Comparison of ENCODE assay signal across 30 cellular contexts in the genomic region with DNA sequence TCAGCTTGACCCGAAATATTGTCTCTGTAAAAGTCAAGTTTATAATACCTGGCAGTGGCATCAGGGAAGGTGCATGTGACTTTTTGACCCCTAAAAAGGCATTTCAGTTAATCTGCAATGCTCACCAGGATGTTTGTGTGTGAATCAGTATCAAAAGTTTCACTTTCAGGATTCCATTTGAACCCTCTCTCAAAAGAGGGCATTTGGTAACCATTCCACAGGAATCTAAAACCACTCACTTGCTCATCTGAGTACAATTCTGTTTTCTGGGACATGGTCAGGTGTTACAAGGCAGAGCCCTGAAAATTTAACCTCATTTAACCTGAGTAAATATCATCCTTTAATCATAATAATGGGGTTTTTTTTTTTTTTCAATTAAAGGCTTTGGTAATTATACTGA.
"Had no signal": no experiment of that assay in that cellular context is flagged by ENCODE, and none has a peak within 500 bp of the region (broad histone marks: within the 10 kb centered on the region; RNA-seq: fewer than 3 reads in every experiment).

No MANE protein-coding gene starts in this region.

- H3K4me3 Mint-ChIP-seq: activated CD4-positive, alpha-beta memory T cell treated with anti-CD3 and anti-CD28 coated beads, Interleukin-2, amount 10 ng/mL, durations not matched to agents 7 days and 5 days; activated T-cell treated with anti-CD3 and anti-CD28 coated beads, Interleukin-2, amount 50 U/mL, for 4 hours; central memory CD8-positive, alpha-beta T cell; memory B cell; stimulated activated naive B cell treated with anti-CD40 and anti-IgM and Interleukin-4, amounts not matched to agents 10 μg/mL and 1 μg/mL and 100 μg/mL, for 72 hours had no signal

- H3K9me3 ChIP-seq: gastrocnemius medialis, ovary, sigmoid colon, stomach, thyroid gland, upper lobe of left lung, vagina had no signal

- H3K4me1 ChIP-seq: thyroid gland had no signal

- H3K27ac ChIP-seq: gastrocnemius medialis, hepatocyte, ovary, sigmoid colon, stomach, thyroid gland, upper lobe of left lung, vagina, WERI-Rb-1 had no signal

- H2AFZ ChIP-seq: hepatocyte had no signal

- FAIRE-seq: kidney, TTC549 had no signal

- DNase-seq: activated CD4-positive, alpha-beta memory T cell treated with anti-CD3 and anti-CD28 coated beads, Interleukin-2, amount 10 ng/mL, durations not matched to agents 7 days and 5 days; activated CD4-positive, alpha-beta T cell treated with anti-CD3 and anti-CD28 coated beads for 48 hours; activated CD8-positive, alpha-beta memory T cell treated with anti-CD3 and anti-CD28 coated beads, Interleukin-2, amount 50 U/mL, for 48 hours; activated effector memory CD4-positive, alpha-beta T cell treated with Interleukin-2 at 50 U/mL for 16 hours; activated naive CD4-positive, alpha-beta T cell treated with Interleukin-2 at 50 U/mL for 16 hours; activated T-cell treated with anti-CD3 and anti-CD28 coated beads, Interleukin-2, amount 50 U/mL, for 4 hours; amygdala; dermis blood vessel endothelial cell; effector CD4-positive, alpha-beta T cell; gastrocnemius medialis; kidney; midbrain; naive thymus-derived CD4-positive, alpha-beta T cell; ovary; sigmoid colon; stimulated activated CD4-positive, alpha-beta T cell treated with anti-CD3 and anti-CD28 coated beads, Interleukin-1b, Interleukin-23, amount 100 ng/mL, for 48 hours; stimulated activated naive B cell treated with anti-CD40 and anti-IgM and Interleukin-4, amounts not matched to agents 10 μg/mL and 1 μg/mL and 100 μg/mL, for 72 hours; stomach; T-helper 1 cell; thyroid gland; upper lobe of left lung; WERI-Rb-1 had no signal

- H3K79me2 ChIP-seq: hepatocyte had no signal

- H3K27me3 ChIP-seq: gastrocnemius medialis, hepatocyte, ovary, sigmoid colon, stomach, thyroid gland, upper lobe of left lung, vagina had no signal

- H3K27me3 Mint-ChIP-seq: activated CD4-positive, alpha-beta memory T cell treated with anti-CD3 and anti-CD28 coated beads, Interleukin-2, amount 10 ng/mL, durations not matched to agents 7 days and 5 days; central memory CD8-positive, alpha-beta T cell; memory B cell; naive thymus-derived CD4-positive, alpha-beta T cell; stimulated activated naive B cell treated with anti-CD40 and anti-IgM and Interleukin-4, amounts not matched to agents 10 μg/mL and 1 μg/mL and 100 μg/mL, for 72 hours had no signal

- H3K4me2 ChIP-seq: hepatocyte, smooth muscle cell had no signal

- ATAC-seq: activated CD4-positive, CD25-positive, alpha-beta regulatory T cell treated with anti-CD3 and anti-CD28 coated beads, Interleukin-2, amount 50 U/mL, for 24 hours; activated T-cell treated with anti-CD3 and anti-CD28 coated beads, Interleukin-2, amount 50 U/mL, for 4 hours; gastrocnemius medialis; naive thymus-derived CD4-positive, alpha-beta T cell; stimulated activated naive B cell treated with anti-CD40 and anti-IgM and Interleukin-4, amounts not matched to agents 10 μg/mL and 1 μg/mL and 100 μg/mL, for 72 hours had no signal

- H3K36me3 Mint-ChIP-seq: memory B cell had no signal

- H3K4me3 ChIP-seq: gastrocnemius medialis, hepatocyte, ovary, sigmoid colon, smooth muscle cell, stomach, thyroid gland, upper lobe of left lung, vagina had no signal

- H3K36me3 ChIP-seq: gastrocnemius medialis, ovary, sigmoid colon, stomach, thyroid gland, upper lobe of left lung, vagina, WERI-Rb-1 had no signal

- H3K9me3 Mint-ChIP-seq: activated T-cell treated with anti-CD3 and anti-CD28 coated beads, Interleukin-2, amount 50 U/mL, for 4 hours; central memory CD8-positive, alpha-beta T cell; memory B cell; naive thymus-derived CD4-positive, alpha-beta T cell; stimulated activated naive B cell treated with anti-CD40 and anti-IgM and Interleukin-4, amounts not matched to agents 10 μg/mL and 1 μg/mL and 100 μg/mL, for 72 hours had no signal

- H3K4me1 Mint-ChIP-seq: central memory CD8-positive, alpha-beta T cell; memory B cell had no signal

- H3K27ac Mint-ChIP-seq: activated CD4-positive, alpha-beta memory T cell treated with anti-CD3 and anti-CD28 coated beads, Interleukin-2, amount 10 ng/mL, durations not matched to agents 7 days and 5 days; memory B cell; progenitor cell of endocrine pancreas; stimulated activated naive B cell treated with anti-CD40 and anti-IgM and Interleukin-4, amounts not matched to agents 10 μg/mL and 1 μg/mL and 100 μg/mL, for 72 hours had no signal
